In genomic region chr6:3987072-3987471, GRCh38 we compare ENCODE assay signal across 18 cellular contexts.
DNase-seq lines count a peak whose midpoint lies in the region; ATAC-seq and TF ChIP-seq lines count a peak whose summit lies in the region.
"Had no signal": no experiment of that assay in that cellular context is flagged by ENCODE, and none has a peak within 500 bp of the region (broad histone marks: within the 10 kb centered on the region; RNA-seq: fewer than 3 reads in every experiment).

No MANE protein-coding gene starts in this region.

- peaks cover 6% of the 10 kb centered on the region for H4K20me1 ChIP-seq in smooth muscle cell (ENCODE audit: low read depth)

- peak overlapping the region; percentile 29 for H3K27ac ChIP-seq in smooth muscle cell (ENCODE audit: low read depth)
- H3K27ac ChIP-seq: 22Rv1 had no signal

- H3K4me1 ChIP-seq in smooth muscle cell (ENCODE audit: low read depth), result peaks cover 6% of the 10 kb centered on the region

- no peaks in the 10 kb centered on the region for H3K36me3 ChIP-seq in smooth muscle cell (ENCODE audit: low read depth)

- H3K27me3 ChIP-seq in smooth muscle cell (ENCODE audit: low read depth), result no peaks in the 10 kb centered on the region

- no peaks in the 10 kb centered on the region for H3K9me3 ChIP-seq in smooth muscle cell (replicated peaks; ENCODE audit: low read depth)

- no peak for ATAC-seq in GM18511 (IDR thresholded peaks at IDR 0.05; ENCODE audit: unreplicated experiment)
- ATAC-seq: HCT116; natural killer cell treated with Interleukin-12 subunit alpha and Interleukin-12 subunit beta and Interleukin-15 and Interleukin-18, amount 100 ng/mL, for 72 hours had no signal

- DNase-seq in DMS153 treated with DMSO at 0.1 percent for 48 hours (lab: John Stamatoyannopoulos, UW; ENCODE audit: unreplicated experiment) (peak; percentile 1), DMS153 (lab: John Stamatoyannopoulos, UW) (no peak), dermis blood vessel endothelial cell (peak; percentile 70), kidney tubule cell (ENCODE audit: low spot score) (peak; percentile 75), smooth muscle cell (lab: John Stamatoyannopoulos, UW; ENCODE audit: unreplicated experiment) (no peak), KG1 (lab: John Stamatoyannopoulos, UW) (no peak), ureter (ENCODE audit: low spot score) (no peak)
- DNase-seq: activated CD4-positive, CD25-positive, alpha-beta regulatory T cell; activated CD8-positive, alpha-beta memory T cell treated with anti-CD3 and anti-CD28 coated beads, Interleukin-2, amount 50 U/mL, for 48 hours; NCI-H1092; NCI-H446 treated with DMSO at 0.1 percent for 48 hours; OCI-M1; substantia nigra; SW 1271 had no signal

- peaks cover 7% of the 10 kb centered on the region for H3K79me2 ChIP-seq in smooth muscle cell (ENCODE audit: low read depth)

- no peak overlapping the region for H2AFZ ChIP-seq in smooth muscle cell (ENCODE audit: low read depth)

- no peak for TF ChIP-seq CTCF in smooth muscle cell (IDR thresholded peaks at IDR 0.05; ENCODE audit: borderline replicate concordance, insufficient read depth, poor library complexity, severe bottlenecking)

- peak overlapping the region; percentile 18 for H3K4me2 ChIP-seq in smooth muscle cell

- H3K9ac ChIP-seq in smooth muscle cell (ENCODE audit: low read depth), result no peak overlapping the region

- H3K4me3 ChIP-seq in smooth muscle cell, result no peak overlapping the region

- 13% methylated on average over 3 of the region's 3 CpGs for WGBS in smooth muscle cell (ENCODE audit: low lambda C conversion rate)

- H3F3A ChIP-seq in smooth muscle cell (ENCODE audit: low read depth), result peaks cover 6% of the 10 kb centered on the region

Comparison
In these comparisons a context has a peak if more than half of its experiments do, and no peak if none do; other contexts are left out.
1. DNase-seq: peak in DMS153 treated with DMSO at 0.1 percent for 48 hours (single experiment), dermis blood vessel endothelial cell (single experiment) and kidney tubule cell (single experiment); none in DMS153 (single experiment), smooth muscle cell (single experiment), KG1 (single experiment) and ureter (single experiment).